2 cellular contexts compared by ENCODE assay signal in the genomic region with DNA sequence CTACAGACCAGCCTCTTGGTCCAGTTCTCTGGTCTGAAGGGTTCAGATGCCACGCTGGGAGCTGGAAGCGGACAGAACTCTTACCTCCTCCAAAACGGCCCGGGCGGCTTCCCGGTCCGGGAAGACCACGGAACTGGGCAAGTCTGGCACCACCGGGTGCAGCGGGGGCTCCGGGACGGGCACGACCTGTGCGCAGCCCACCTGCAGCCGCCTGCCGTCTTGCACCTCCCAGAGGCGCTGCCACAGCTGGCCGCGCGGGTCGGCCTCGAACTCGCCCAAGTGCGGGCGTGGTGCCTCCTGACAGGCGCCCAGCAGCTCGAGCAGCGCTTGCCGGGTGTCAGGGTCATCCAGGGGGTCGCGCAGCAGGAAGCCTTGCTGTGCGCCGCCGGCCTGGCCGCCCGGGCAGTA.
TF ChIP-seq lines count a peak whose summit lies in the region.

No MANE protein-coding gene starts in this region.

TF ChIP-seq in SK-N-SH, 30 proteins besides CTCF, POLR2A, EP300 and RAD21 (continued from another document):
- TF ChIP-seq, protein P1, sequence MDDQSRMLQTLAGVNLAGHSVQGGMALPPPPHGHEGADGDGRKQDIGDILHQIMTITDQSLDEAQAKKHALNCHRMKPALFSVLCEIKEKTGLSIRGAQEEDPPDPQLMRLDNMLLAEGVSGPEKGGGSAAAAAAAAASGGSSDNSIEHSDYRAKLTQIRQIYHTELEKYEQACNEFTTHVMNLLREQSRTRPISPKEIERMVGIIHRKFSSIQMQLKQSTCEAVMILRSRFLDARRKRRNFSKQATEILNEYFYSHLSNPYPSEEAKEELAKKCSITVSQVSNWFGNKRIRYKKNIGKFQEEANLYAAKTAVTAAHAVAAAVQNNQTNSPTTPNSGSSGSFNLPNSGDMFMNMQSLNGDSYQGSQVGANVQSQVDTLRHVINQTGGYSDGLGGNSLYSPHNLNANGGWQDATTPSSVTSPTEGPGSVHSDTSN (IDR thresholded peaks at IDR 0.05) = no peak
- TF ChIP-seq RCOR1 (IDR thresholded peaks at IDR 0.05; ENCODE audit: low read length) = no peak
- no peak for TF ChIP-seq MXI1 (IDR thresholded peaks at IDR 0.05; ENCODE audit: low read depth, low read length)
- TF ChIP-seq, protein P2, sequence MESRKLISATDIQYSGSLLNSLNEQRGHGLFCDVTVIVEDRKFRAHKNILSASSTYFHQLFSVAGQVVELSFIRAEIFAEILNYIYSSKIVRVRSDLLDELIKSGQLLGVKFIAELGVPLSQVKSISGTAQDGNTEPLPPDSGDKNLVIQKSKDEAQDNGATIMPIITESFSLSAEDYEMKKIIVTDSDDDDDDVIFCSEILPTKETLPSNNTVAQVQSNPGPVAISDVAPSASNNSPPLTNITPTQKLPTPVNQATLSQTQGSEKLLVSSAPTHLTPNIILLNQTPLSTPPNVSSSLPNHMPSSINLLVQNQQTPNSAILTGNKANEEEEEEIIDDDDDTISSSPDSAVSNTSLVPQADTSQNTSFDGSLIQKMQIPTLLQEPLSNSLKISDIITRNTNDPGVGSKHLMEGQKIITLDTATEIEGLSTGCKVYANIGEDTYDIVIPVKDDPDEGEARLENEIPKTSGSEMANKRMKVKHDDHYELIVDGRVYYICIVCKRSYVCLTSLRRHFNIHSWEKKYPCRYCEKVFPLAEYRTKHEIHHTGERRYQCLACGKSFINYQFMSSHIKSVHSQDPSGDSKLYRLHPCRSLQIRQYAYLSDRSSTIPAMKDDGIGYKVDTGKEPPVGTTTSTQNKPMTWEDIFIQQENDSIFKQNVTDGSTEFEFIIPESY (IDR thresholded peaks at IDR 0.05; ENCODE audit: borderline replicate concordance, low read depth) = no peak
- TF ChIP-seq TEAD4 (IDR thresholded peaks at IDR 0.05; ENCODE audit: borderline replicate concordance, insufficient read depth) = no peak
- no peak for TF ChIP-seq POLR2AphosphoS5 (IDR thresholded peaks at IDR 0.05; ENCODE audit: low read depth, low read length)
- no peak for TF ChIP-seq ELF1 (IDR thresholded peaks at IDR 0.05)
- TF ChIP-seq GABPA (IDR thresholded peaks at IDR 0.05; ENCODE audit: low read depth) = no peak
- no peak for TF ChIP-seq FOSL2 (IDR thresholded peaks at IDR 0.05; ENCODE audit: borderline replicate concordance, low read depth)
- no peak for TF ChIP-seq NRF1 (IDR thresholded peaks at IDR 0.05; ENCODE audit: low read depth, low read length)

TF ChIP-seq in SK-N-SH treated with all-trans-retinoic acid at 6 μM for 48 hours, 23 proteins besides CTCF, POLR2A, EP300 and RAD21 (continued from another document):
- TF ChIP-seq, protein P3, sequence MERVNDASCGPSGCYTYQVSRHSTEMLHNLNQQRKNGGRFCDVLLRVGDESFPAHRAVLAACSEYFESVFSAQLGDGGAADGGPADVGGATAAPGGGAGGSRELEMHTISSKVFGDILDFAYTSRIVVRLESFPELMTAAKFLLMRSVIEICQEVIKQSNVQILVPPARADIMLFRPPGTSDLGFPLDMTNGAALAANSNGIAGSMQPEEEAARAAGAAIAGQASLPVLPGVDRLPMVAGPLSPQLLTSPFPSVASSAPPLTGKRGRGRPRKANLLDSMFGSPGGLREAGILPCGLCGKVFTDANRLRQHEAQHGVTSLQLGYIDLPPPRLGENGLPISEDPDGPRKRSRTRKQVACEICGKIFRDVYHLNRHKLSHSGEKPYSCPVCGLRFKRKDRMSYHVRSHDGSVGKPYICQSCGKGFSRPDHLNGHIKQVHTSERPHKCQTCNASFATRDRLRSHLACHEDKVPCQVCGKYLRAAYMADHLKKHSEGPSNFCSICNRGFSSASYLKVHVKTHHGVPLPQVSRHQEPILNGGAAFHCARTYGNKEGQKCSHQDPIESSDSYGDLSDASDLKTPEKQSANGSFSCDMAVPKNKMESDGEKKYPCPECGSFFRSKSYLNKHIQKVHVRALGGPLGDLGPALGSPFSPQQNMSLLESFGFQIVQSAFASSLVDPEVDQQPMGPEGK (CRISPR knock-in tag; IDR thresholded peaks at IDR 0.05; ENCODE audit: borderline replicate concordance) = no peak
- no peak for TF ChIP-seq ZC3H10 (CRISPR knock-in tag; IDR thresholded peaks at IDR 0.05)
